In genomic region chr2:127086800-127087737, GRCh38 we compare ENCODE assay signal across 8 cellular contexts. TPM values are rescaled to one million over a fixed set of nuclear protein-coding genes. Genes with fewer than 3 reads are reported as not detected.
DNase-seq lines count a peak whose midpoint lies in the region; ATAC-seq and TF ChIP-seq lines count a peak whose summit lies in the region.

No MANE protein-coding gene starts in this region.

- POLR2A ChIA-PET in HEK293T (lab: Yijun Ruan, JAX) = no interaction called here

- DNase-seq in SKM-1 (lab: John Stamatoyannopoulos, UW; ENCODE audit: unreplicated experiment) (peak; percentile 90), fibroblast of villous mesenchyme (ENCODE audit: low read depth) (peak; percentile 99), pons (ENCODE audit: low spot score) (peak; percentile 76), NCI-H1092 treated with DMSO at 0.1 percent for 48 hours (lab: John Stamatoyannopoulos, UW) (no peak), HEK293T (ENCODE audit: extremely low spot score) (no peak)
- no peak for DNase-seq in activated CD4-positive, alpha-beta T cell treated with anti-CD3 and anti-CD28 coated beads, Interleukin-2, amount 50 U/mL, for 48 hours

- peak; percentile 69 for ATAC-seq in GM19023 (IDR thresholded peaks at IDR 0.05; ENCODE audit: unreplicated experiment)
- peak; percentile 73 for ATAC-seq in HG03045 (IDR thresholded peaks at IDR 0.05; ENCODE audit: unreplicated experiment)

- CTCF ChIA-PET in HEK293T (lab: Yijun Ruan, JAX) = interaction anchor here (1.1 kb wide), 1 partner anchor 19 kb away, joined by 3 read pairs; no protein-coding TSS in a partner anchor

- peak overlapping the region; percentile 44 for H3K4me3 ChIP-seq in fibroblast of villous mesenchyme (ENCODE audit: low read depth, low read length)

- no peak for TF ChIP-seq CTCF in fibroblast of villous mesenchyme (IDR thresholded peaks at IDR 0.05; ENCODE audit: insufficient read depth, low read depth, low read length)

TF ChIP-seq in HEK293T, 16 proteins besides CTCF, POLR2A, EP300 and RAD21:
- TF ChIP-seq SP1 (IDR thresholded peaks at IDR 0.05) = no peak
- TF ChIP-seq NFRKB (IDR thresholded peaks at IDR 0.05) = no peak
- no peak for TF ChIP-seq FOXM1 (IDR thresholded peaks at IDR 0.05; ENCODE audit: borderline replicate concordance)
- TF ChIP-seq ARNT (IDR thresholded peaks at IDR 0.05) = no peak
- TF ChIP-seq BHLHE40 (IDR thresholded peaks at IDR 0.05; ENCODE audit: borderline replicate concordance) = no peak
- no peak for TF ChIP-seq L3MBTL2 (conservative IDR thresholded peaks at IDR 0.05)
- no peak for TF ChIP-seq ELF4 (IDR thresholded peaks at IDR 0.05)
- TF ChIP-seq FOXK2 (IDR thresholded peaks at IDR 0.05) = no peak

RNA-seq across cellular contexts. Expression of gene BIN1, which starts 19.9 kb away (rescaled TPM):
- 75.6 and 85.4 TPM in 2 replicates for total RNA-seq in fibroblast of villous mesenchyme

Comparison
In these comparisons a context has a peak if more than half of its experiments do, and no peak if none do; other contexts are left out.
1. DNase-seq: peak in SKM-1 (single experiment), fibroblast of villous mesenchyme (single experiment) and pons (single experiment); none in NCI-H1092 treated with DMSO at 0.1 percent for 48 hours (single experiment), HEK293T (single experiment) and activated CD4-positive, alpha-beta T cell treated with anti-CD3 and anti-CD28 coated beads, Interleukin-2, amount 50 U/mL, for 48 hours (0 of 2).